ENCODE assay signal across 8 cellular contexts in the genomic region with DNA sequence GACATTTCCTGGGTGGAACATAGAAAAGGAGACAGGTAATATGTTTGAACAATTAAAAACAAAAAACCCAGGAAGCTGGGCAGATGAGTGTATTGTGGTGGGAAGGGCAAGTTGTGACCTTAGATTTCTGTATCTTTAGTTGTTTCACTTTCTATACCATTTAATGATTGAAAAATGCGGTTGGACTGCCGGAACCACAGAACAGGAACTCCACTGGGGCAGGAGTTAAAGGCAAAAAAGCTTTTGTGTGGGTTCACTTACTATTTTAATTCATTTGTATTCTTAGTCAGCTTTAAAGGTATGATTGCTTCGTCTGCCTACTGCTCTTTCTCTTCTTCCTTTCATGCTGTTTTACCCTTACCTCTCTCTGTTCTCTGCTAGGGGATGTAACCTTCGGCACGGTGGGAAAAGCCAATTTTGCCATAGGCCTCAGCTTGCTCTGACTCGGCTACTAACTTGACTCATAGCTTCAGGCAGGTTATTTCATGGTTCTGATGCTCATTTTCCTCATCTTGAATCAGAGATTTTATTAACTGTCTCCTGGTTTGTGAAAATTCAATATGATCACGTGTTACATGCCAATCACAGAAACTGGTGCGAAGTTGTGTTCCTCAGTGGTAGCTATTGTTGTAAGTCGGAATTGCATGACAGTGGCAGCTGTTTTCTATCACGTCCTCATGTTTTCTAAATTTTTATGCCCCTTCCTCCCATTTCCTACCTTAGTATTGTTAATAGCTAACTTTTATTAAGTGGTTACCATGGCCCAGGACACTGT. TPM values are rescaled to one million over a fixed set of nuclear protein-coding genes. Genes with fewer than 3 reads are reported as not detected.
DNase-seq lines count a peak whose midpoint lies in the region; ATAC-seq and TF ChIP-seq lines count a peak whose summit lies in the region.

No MANE protein-coding gene starts in this region.

- H3K36me3 ChIP-seq in DND-41 (ENCODE audit: insufficient read depth, low read length): no peaks in the 10 kb centered on the region
- H3K36me3 ChIP-seq in IMR-90 (ENCODE audit: control insufficient read depth, insufficient read depth, low read length): no peaks in the 10 kb centered on the region
- no peaks in the 10 kb centered on the region for H3K36me3 ChIP-seq in naive thymus-derived CD4-positive, alpha-beta T cell (ENCODE audit: control insufficient read depth in 2 of 3, insufficient read depth in 3 of 3, low read length in 3 of 3)
- no peaks in the 10 kb centered on the region for H3K36me3 ChIP-seq in heart left ventricle
- H3K36me3 ChIP-seq in upper lobe of left lung: no peaks in the 10 kb centered on the region

- H2BK20ac ChIP-seq in IMR-90 (ENCODE audit: low read depth, low read length): peak overlapping the region; percentile 55; the same call in 1 of the 2 replicates

- H4K20me1 ChIP-seq in DND-41 (ENCODE audit: insufficient read depth, low read length) (no peaks in the 10 kb centered on the region), IMR-90 (ENCODE audit: insufficient read depth, low read length) (no peaks in the 10 kb centered on the region)

- H3K9me1 ChIP-seq in IMR-90 (ENCODE audit: insufficient read depth, low read length): no peaks in the 10 kb centered on the region

- DNase-seq in DND-41 (peak; percentile 58), IMR-90 (no peak), heart left ventricle (no peak), upper lobe of left lung (no peak), head of caudate nucleus (no peak)
- peak; percentile 42 for DNase-seq in activated CD8-positive, alpha-beta memory T cell treated with anti-CD3 and anti-CD28 coated beads, Interleukin-2, amount 50 U/mL, for 4 hours
- peak in 8 of 9 donors; percentile 16 to 55 (median 44) for DNase-seq in naive thymus-derived CD4-positive, alpha-beta T cell

- peak overlapping the region; percentile 2 to 93 (median 52) for H3K27ac Mint-ChIP-seq in naive thymus-derived CD4-positive, alpha-beta T cell

- H3K27ac ChIP-seq in DND-41 (ENCODE audit: low read length): peak overlapping the region; percentile 78
- no peak overlapping the region for H3K27ac ChIP-seq in IMR-90 (ENCODE audit: insufficient read depth, low read length)
- no peak overlapping the region for H3K27ac ChIP-seq in naive thymus-derived CD4-positive, alpha-beta T cell (ENCODE audit: low read depth, low read length)
- peak overlapping the region in 1 of 12 donors; percentile 50 for H3K27ac ChIP-seq in heart left ventricle
- H3K27ac ChIP-seq in upper lobe of left lung: peak overlapping the region in 2 of 4 donors; percentile 84 to 87

- H3K4me1 ChIP-seq in DND-41 (ENCODE audit: insufficient read depth, low read length) (peaks cover 33% of the 10 kb centered on the region), IMR-90 (ENCODE audit: control insufficient read depth, insufficient read depth, low read length) (peaks cover 6% of the 10 kb centered on the region), heart left ventricle (peaks cover 0 to 49% (median 7%) of the 10 kb centered on the region in 12 donors), upper lobe of left lung (peaks cover 8 to 50% (median 22%) of the 10 kb centered on the region in 4 donors)
- H3K4me1 ChIP-seq in naive thymus-derived CD4-positive, alpha-beta T cell (ENCODE audit: control insufficient read depth in 2 of 2, insufficient read depth in 2 of 2, low read length in 2 of 2): peaks cover 11 to 33% of the 10 kb centered on the region in 2 donors

- peak overlapping the region; percentile 74; the same call in 2 of the 3 replicates for H2BK15ac ChIP-seq in IMR-90 (ENCODE audit: low read depth, low read length)

- 0 out of 2 replicates have a peak overlapping the region, but pooled peaks have one; percentile 45 for H3K14ac ChIP-seq in IMR-90 (replicated peaks; ENCODE audit: low read depth, low read length)

- TF ChIP-seq POLR2A in IMR-90 (IDR thresholded peaks at IDR 0.05; ENCODE audit: low read depth, low read length): no peak
- no peak for TF ChIP-seq POLR2A in heart left ventricle (IDR thresholded peaks at IDR 0.05)
- no peak for TF ChIP-seq POLR2A in upper lobe of left lung (IDR thresholded peaks at IDR 0.05)

- H3K4ac ChIP-seq in IMR-90 (ENCODE audit: low read depth, low read length): peak overlapping the region; percentile 50

- H3K18ac ChIP-seq in IMR-90 (ENCODE audit: low read depth, low read length): peak overlapping the region; percentile 12; the same call in 1 of the 2 replicates

- no peak overlapping the region for H2BK5ac ChIP-seq in IMR-90 (ENCODE audit: low read depth, low read length, poor library complexity, severe bottlenecking)

- H3K79me2 ChIP-seq in DND-41 (ENCODE audit: insufficient read depth, low read length): peaks cover 7% of the 10 kb centered on the region

- H3K4me3 ChIP-seq in DND-41 (ENCODE audit: low read depth in 1 of 2, low read length in 2 of 2): peak overlapping the region in 1 of 2 experiments; percentile 76; a peak in 2 of 4 replicates
- H3K4me3 ChIP-seq in IMR-90 (ENCODE audit: insufficient read depth, low read depth, low read length): no peak overlapping the region
- H3K4me3 ChIP-seq in naive thymus-derived CD4-positive, alpha-beta T cell (ENCODE audit: low read length): peak overlapping the region; percentile 73
- H3K4me3 ChIP-seq in heart left ventricle: peak overlapping the region in 1 of 12 donors; percentile 21
- peak overlapping the region in 1 of 4 donors; percentile 74 for H3K4me3 ChIP-seq in upper lobe of left lung

- peak overlapping the region; percentile 48 to 97 (median 96) for H3K4me3 Mint-ChIP-seq in naive thymus-derived CD4-positive, alpha-beta T cell

- H2AK9ac ChIP-seq in IMR-90 (replicated peaks; ENCODE audit: low read depth, low read length, poor library complexity): peak overlapping the region; percentile 5

- H3K9ac ChIP-seq in DND-41 (ENCODE audit: low read depth, low read length): peak overlapping the region; percentile 65
- no peak overlapping the region for H3K9ac ChIP-seq in IMR-90 (ENCODE audit: low read depth, low read length)

- CTCF ChIA-PET in IMR-90 (lab: Yijun Ruan, JAX): interaction anchor here (1.5 kb wide), 2 partner anchors 9 to 94 kb away, joined by 3 read pairs; no protein-coding TSS in a partner anchor
- CTCF ChIA-PET in naive thymus-derived CD4-positive, alpha-beta T cell (lab: Charles Lee): interaction anchor here (2.1 kb wide), 1 partner anchor 94 kb away, joined by 9 read pairs; no protein-coding TSS in a partner anchor

- TF ChIP-seq RAD21 in IMR-90 (IDR thresholded peaks at IDR 0.05; ENCODE audit: low read length): no peak

- dilution Hi-C loops in IMR-90 (cut with HindIII; ENCODE audit: low sequenced_read_pairs, unreplicated experiment): no loop called here

- in situ Hi-C loops in IMR-90 (cut with MboI; ENCODE audit: low sequenced_read_pairs): no loop called here

- TF ChIP-seq EP300 in upper lobe of left lung (IDR thresholded peaks at IDR 0.05): no peak

- peaks cover 0 to 2% (median 0%) of the 10 kb centered on the region in 11 donors for H3K9me3 Mint-ChIP-seq in naive thymus-derived CD4-positive, alpha-beta T cell

- no peak overlapping the region; the same call in 1 of the 2 replicates for H3K56ac ChIP-seq in IMR-90 (ENCODE audit: extremely low read depth, insufficient read depth, low read length)

- H2AFZ ChIP-seq in DND-41 (ENCODE audit: low read depth, low read length) (peak overlapping the region; percentile 38), IMR-90 (replicated peaks; ENCODE audit: low read length, poor library complexity) (no peak overlapping the region)

- H4K91ac ChIP-seq in IMR-90 (ENCODE audit: insufficient read depth, low read depth, low read length): peak overlapping the region; percentile 46

- H3K79me1 ChIP-seq in IMR-90 (ENCODE audit: low read depth in 1 of 2, low read length in 2 of 2): peaks cover 0 to 13% of the 10 kb centered on the region in 2 experiments

- peak overlapping the region; percentile 78 for H3K4me2 ChIP-seq in DND-41 (ENCODE audit: insufficient read depth, low read length)
- H3K4me2 ChIP-seq in IMR-90 (ENCODE audit: low read depth, low read length): no peak overlapping the region

- peaks cover 30 to 68% (median 49%) of the 10 kb centered on the region in 7 donors for H3K4me1 Mint-ChIP-seq in naive thymus-derived CD4-positive, alpha-beta T cell

- peak overlapping the region; percentile 45; the same call in 1 of the 2 replicates for H3K23ac ChIP-seq in IMR-90 (ENCODE audit: low read depth, low read length)

- H3K9me3 ChIP-seq in DND-41 (ENCODE audit: insufficient read depth, low read length, severe bottlenecking) (no peaks in the 10 kb centered on the region), IMR-90 (ENCODE audit: control insufficient read depth, insufficient read depth, low read length) (no peaks in the 10 kb centered on the region), heart left ventricle (no peaks in the 10 kb centered on the region), upper lobe of left lung (no peaks in the 10 kb centered on the region)
- H3K9me3 ChIP-seq in naive thymus-derived CD4-positive, alpha-beta T cell (ENCODE audit: control insufficient read depth in 2 of 3, low read length in 3 of 3): no peaks in the 10 kb centered on the region

- H2AK5ac ChIP-seq in IMR-90 (ENCODE audit: low read depth, low read length): peak overlapping the region; percentile 67

- H3K27me3 Mint-ChIP-seq in naive thymus-derived CD4-positive, alpha-beta T cell: peaks cover 0 to 9% (median 0%) of the 10 kb centered on the region in 5 donors

- TF ChIP-seq CTCF in DND-41 (IDR thresholded peaks at IDR 0.05; ENCODE audit: borderline replicate concordance, extremely low read depth, low read length, poor library complexity, severe bottlenecking) (no peak), IMR-90 (conservative IDR thresholded peaks at IDR 0.05; ENCODE audit: low read depth, low read length) (no peak), heart left ventricle (IDR thresholded peaks at IDR 0.05) (no peak), upper lobe of left lung (IDR thresholded peaks at IDR 0.05) (no peak)

- intact Hi-C loops in IMR-90 (cut with micrococcal nuclease): loop anchor here (5.0 kb wide), 1 partner anchor 62 kb away; no protein-coding TSS in a partner anchor
- intact Hi-C loops in naive thymus-derived CD4-positive, alpha-beta T cell (cut with micrococcal nuclease): loop anchor here in 1 of 2 donors (1.0 to 10.0 kb wide), 4 partner anchors 23 to 355 kb away; no protein-coding TSS in a partner anchor
- intact Hi-C loops in heart left ventricle (cut with DNase I): loop anchor here in 1 of 10 donors (10.0 kb wide), 1 partner anchor 85 kb away; no protein-coding TSS in a partner anchor
- intact Hi-C loops in head of caudate nucleus (cut with DNase I): no loop called here

- H4K5ac ChIP-seq in IMR-90 (ENCODE audit: low read depth, low read length): peak overlapping the region; percentile 3; the same call in 1 of the 2 replicates

- ATAC-seq in DND-41 (ENCODE audit: insufficient read depth, low read depth): peak; percentile 68
- peak; percentile 57 for ATAC-seq in GM21447 (IDR thresholded peaks at IDR 0.05; ENCODE audit: unreplicated experiment)
- no peak for ATAC-seq in IMR-90 (ENCODE audit: low read depth)
- peak; percentile 54 for ATAC-seq in naive thymus-derived CD4-positive, alpha-beta T cell
- no peak for ATAC-seq in heart left ventricle
- no peak for ATAC-seq in upper lobe of left lung (ENCODE audit: low FRiP score in 2 of 2)

- no CpG with 5 or more reads among the region's 10 CpGs for WGBS in IMR-90 (ENCODE audit: extremely low coverage in 2 of 2, insufficient read length in 1 of 2), 2 experiments
- 75 to 81% (median 75%) methylated on average over 10 of the region's 10 CpGs for WGBS in heart left ventricle, 4 donors
- WGBS in upper lobe of left lung, 2 donors: 61 to 63% methylated on average over 10 of the region's 10 CpGs

- peaks cover 0 to 5% (median 0%) of the 10 kb centered on the region in 5 donors for H3K36me3 Mint-ChIP-seq in naive thymus-derived CD4-positive, alpha-beta T cell

- no TSS peak for BruUV-seq in IMR-90 (replicated peaks; lab: Mats Ljungman, UMichigan)

- POLR2A ChIA-PET in IMR-90 (lab: Charles Lee; ENCODE audit: unreplicated experiment): interaction anchor here (0.6 kb wide), 1 partner anchor 55 kb away, joined by 3 read pairs; no protein-coding TSS in a partner anchor
- POLR2A ChIA-PET in naive thymus-derived CD4-positive, alpha-beta T cell (lab: Charles Lee): interaction anchor here (0.6 kb wide), 1 partner anchor 59 kb away, joined by 3 read pairs; no protein-coding TSS in a partner anchor

- peak overlapping the region; percentile 69; the same call in 1 of the 2 replicates for H2BK120ac ChIP-seq in IMR-90 (ENCODE audit: low read depth, low read length)

- H4K8ac ChIP-seq in IMR-90 (ENCODE audit: low read depth in 2 of 2, low read length in 2 of 2): peak overlapping the region; percentile 45 to 70; a peak in 3 of 4 replicates

- H3K27me3 ChIP-seq in DND-41 (ENCODE audit: insufficient read depth, low read length, poor library complexity) (no peaks in the 10 kb centered on the region), IMR-90 (ENCODE audit: control insufficient read depth, insufficient read depth, low read length) (no peaks in the 10 kb centered on the region), heart left ventricle (peaks cover 0 to 55% (median 16%) of the 10 kb centered on the region in 9 donors), upper lobe of left lung (no peaks in the 10 kb centered on the region)
- H3K27me3 ChIP-seq in naive thymus-derived CD4-positive, alpha-beta T cell (ENCODE audit: control insufficient read depth in 2 of 2, insufficient read depth in 2 of 2, low read length in 2 of 2): no peaks in the 10 kb centered on the region

RNA-seq across cellular contexts. Expression of gene MCTP2, which starts 1.6 kb away (rescaled TPM):
- total RNA-seq in IMR-90 (2012; rRNA removed): 8.6 and 9.9 TPM in 2 replicates
- polyA plus RNA-seq in IMR-90 (2012; rRNA removed): 5.1 and 6.6 TPM in 2 replicates
- 1.4 and 2.7 TPM in 2 replicates for polyA plus RNA-seq in IMR-90 (2012; cell fraction: cytosol; rRNA removed)
- 6.9 and 16.5 TPM in 2 replicates for polyA plus RNA-seq in IMR-90 (2012; cell fraction: nucleus; rRNA removed; ENCODE audit: low replicate concordance)
- 10 to 100 TPM; 13.8 to 44.5 (median 17.8) TPM for total RNA-seq in naive thymus-derived CD4-positive, alpha-beta T cell
- polyA plus RNA-seq in naive thymus-derived CD4-positive, alpha-beta T cell: 1 to 10 TPM; 1.9 to 4.8 TPM
- total RNA-seq in heart left ventricle: 10 to 100 TPM in 1 of 9 donors, 1 to 10 TPM in 5, under 1 TPM in 3; 0.35 to 12.1 (median 6.3) TPM
- 1 to 10 TPM in 1 of 2 donors, under 1 TPM in 1; 0.57 to 1.1 TPM for polyA plus RNA-seq in heart left ventricle
- total RNA-seq in upper lobe of left lung: 10 to 100 TPM; 33.4 to 64.8 (median 48.5) TPM

Comparison
In these comparisons a context has a peak if more than half of its experiments do, and no peak if none do; other contexts are left out.
1. ATAC-seq: peak in DND-41 (single experiment), GM21447 (single experiment) and naive thymus-derived CD4-positive, alpha-beta T cell (single experiment); none in IMR-90 (single experiment), heart left ventricle (0 of 4) and upper lobe of left lung (0 of 2).
2. DNase-seq: peak in DND-41 (single experiment), activated CD8-positive, alpha-beta memory T cell treated with anti-CD3 and anti-CD28 coated beads, Interleukin-2, amount 50 U/mL, for 4 hours (single experiment) and naive thymus-derived CD4-positive, alpha-beta T cell (8 of 9); none in IMR-90 (single experiment), heart left ventricle (0 of 5), upper lobe of left lung (0 of 2) and head of caudate nucleus (0 of 42).